7 cellular contexts compared by ENCODE assay signal in the genomic region with DNA sequence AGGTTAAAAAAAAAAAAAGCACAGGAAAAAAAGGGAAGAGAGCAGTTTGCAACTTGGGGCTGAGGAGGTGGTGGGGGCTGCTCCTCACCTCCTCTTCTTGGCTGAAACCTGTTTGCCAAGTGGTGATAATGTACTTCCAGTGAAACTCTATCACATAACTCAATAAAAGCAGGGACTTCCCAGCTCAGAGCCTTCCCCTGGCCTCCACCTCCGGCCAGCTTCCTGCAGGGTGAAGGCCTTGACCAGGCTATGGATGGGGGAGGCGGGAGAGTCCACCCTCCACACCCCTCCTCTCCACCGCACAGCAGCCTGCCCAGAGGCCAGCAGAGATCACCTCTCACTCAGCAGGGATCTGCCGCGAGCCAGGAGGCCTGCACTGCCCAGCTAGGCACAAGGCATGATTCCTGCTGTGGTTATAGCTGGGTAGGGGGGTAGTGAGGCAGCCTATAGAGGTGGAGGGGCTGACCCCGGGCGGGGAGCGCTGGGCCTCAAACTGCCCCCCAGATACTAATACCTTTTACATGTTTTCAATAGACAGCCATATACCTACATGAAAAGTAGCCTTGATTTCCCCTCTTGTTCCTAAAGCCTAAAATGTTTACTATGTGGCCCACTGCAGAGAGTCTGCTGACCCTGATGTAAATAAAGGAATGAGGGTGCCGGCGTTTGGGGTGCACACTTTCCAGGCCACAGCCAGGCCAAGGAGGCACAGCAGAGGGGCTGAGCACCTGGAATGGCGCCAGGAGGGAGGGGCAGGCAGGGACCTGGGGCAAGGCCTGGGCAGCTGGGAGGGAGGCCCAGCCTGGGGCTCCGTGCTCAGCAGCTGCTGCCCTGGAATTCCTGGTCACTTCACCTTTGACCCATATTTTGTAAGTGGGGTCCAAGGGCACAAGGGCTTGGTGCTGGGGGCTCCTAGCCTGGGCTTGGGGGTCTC.
DNase-seq lines count a peak whose midpoint lies in the region; ATAC-seq and TF ChIP-seq lines count a peak whose summit lies in the region.

No MANE protein-coding gene starts in this region.

- H3K36me3 ChIP-seq in HUES6 (ENCODE audit: control insufficient read depth, insufficient read depth, low read length) (peaks cover 3% of the 10 kb centered on the region; the same call in 1 of the 2 replicates), adipocyte (ENCODE audit: control insufficient read depth, insufficient read depth, low read length, severe bottlenecking) (peaks cover 3% of the 10 kb centered on the region), MM.1S (replicated peaks; ENCODE audit: insufficient read depth, low read length) (no peaks in the 10 kb centered on the region)

- TF ChIP-seq CTCF in MM.1S (IDR thresholded peaks at IDR 0.05; ENCODE audit: low read length), result no peak

- peaks cover 100% of the 10 kb centered on the region for H3K79me2 ChIP-seq in MM.1S (ENCODE audit: low read length)

- H3K9me2 ChIP-seq in MM.1S (replicated peaks; ENCODE audit: insufficient read depth, low read length), result no peaks in the 10 kb centered on the region

- H3K9ac ChIP-seq in HUES6 (ENCODE audit: low read length) (no peak overlapping the region), adipocyte (ENCODE audit: low read length) (peak overlapping the region; percentile 63), MM.1S (ENCODE audit: low read length) (no peak overlapping the region)

- no peak for ATAC-seq in HG02642 (IDR thresholded peaks at IDR 0.05; ENCODE audit: poor library complexity, unreplicated experiment)

- H3F3A ChIP-seq in MM.1S (ENCODE audit: insufficient read depth, low read length), result no peaks in the 10 kb centered on the region

- no peak overlapping the region for H3K4me2 ChIP-seq in MM.1S (ENCODE audit: low read depth, low read length)

- no peaks in the 10 kb centered on the region for H3K27me3 ChIP-seq in HUES6 (ENCODE audit: control insufficient read depth, insufficient read depth, low read length)
- no peaks in the 10 kb centered on the region for H3K27me3 ChIP-seq in adipocyte (replicated peaks; ENCODE audit: control insufficient read depth, insufficient read depth, low read length)
- no peaks in the 10 kb centered on the region for H3K27me3 ChIP-seq in MM.1S (replicated peaks; ENCODE audit: insufficient read depth, low read length)

- peaks cover 14% of the 10 kb centered on the region; the same call in 1 of the 2 replicates for H4K20me1 ChIP-seq in MM.1S (ENCODE audit: insufficient read depth, low read length)

- H3K9me3 ChIP-seq in HUES6 (ENCODE audit: control insufficient read depth, insufficient read depth, low read depth, low read length), result no peaks in the 10 kb centered on the region
- H3K9me3 ChIP-seq in adipocyte (ENCODE audit: control insufficient read depth, low read length), result no peaks in the 10 kb centered on the region
- H3K9me3 ChIP-seq in MM.1S (replicated peaks; ENCODE audit: insufficient read depth, low read length), result no peaks in the 10 kb centered on the region

- H3K27ac ChIP-seq in HUES6 (ENCODE audit: low read depth, low read length) (peak overlapping the region; percentile 13; the same call in 1 of the 2 replicates), skin epidermis (peak overlapping the region in 12 of 21 experiments; percentile 14 to 74 (median 36)), MM.1S (ENCODE audit: low read length) (no peak overlapping the region)

- DNase-seq in adipocyte (ENCODE audit: low read depth), result no peak
- peak; percentile 52 for DNase-seq in iris pigment epithelial cell (ENCODE audit: low read depth)
- no peak for DNase-seq in MM.1S
- DNase-seq in HUDEP-2 (lab: John Stamatoyannopoulos, UW; ENCODE audit: unreplicated experiment in 76 of 76), result no peak

- H3K4me3 ChIP-seq in HUES6 (ENCODE audit: low read depth, low read length), result peak overlapping the region; percentile 10; the same call in 1 of the 2 replicates
- H3K4me3 ChIP-seq in adipocyte (ENCODE audit: low read length), result peak overlapping the region; percentile 50
- H3K4me3 ChIP-seq in skin epidermis, result no peak overlapping the region
- no peak overlapping the region for H3K4me3 ChIP-seq in MM.1S (ENCODE audit: low read length)

- H3K4me1 ChIP-seq in HUES6 (ENCODE audit: control insufficient read depth, insufficient read depth, low read length) (peaks cover 77% of the 10 kb centered on the region), adipocyte (ENCODE audit: control insufficient read depth, insufficient read depth, low read length) (peaks cover 46% of the 10 kb centered on the region), MM.1S (ENCODE audit: low read length) (no peaks in the 10 kb centered on the region)

- H2AFZ ChIP-seq in MM.1S (ENCODE audit: low read length), result no peak overlapping the region

Comparison
In these comparisons a context has a peak if more than half of its experiments do, and no peak if none do; other contexts are left out.
1. H3K4me3 ChIP-seq: peak in HUES6 (single experiment) and adipocyte (single experiment); none in skin epidermis (0 of 7) and MM.1S (single experiment).